ENCODE assay signal across 26 cellular contexts in genomic region chr7:111951027-111951426, GRCh38.
"Had no signal": no experiment of that assay in that cellular context is flagged by ENCODE, and none has a peak within 500 bp of the region (broad histone marks: within the 10 kb centered on the region; RNA-seq: fewer than 3 reads in every experiment).

No MANE protein-coding gene starts in this region.

- H3K9me3 ChIP-seq: gastroesophageal sphincter, heart left ventricle, left lung, psoas muscle, sigmoid colon, stomach, thyroid gland, vagina had no signal

- H3K4me2 ChIP-seq: neural progenitor cell had no signal

- ATAC-seq: esophagus mucosa; foreskin keratinocyte; gastroesophageal sphincter; heart left ventricle; left cardiac atrium; left lung; naive thymus-derived CD4-positive, alpha-beta T cell; psoas muscle; right cardiac atrium; stimulated activated effector memory CD8-positive, alpha-beta T cell treated with anti-CD3 and anti-CD28 coated beads, Interleukin-12 subunit alpha, Interleukin-12 subunit beta, amount 100 ng/mL, for 72 hours had no signal

- H3K27me3 ChIP-seq: dorsolateral prefrontal cortex, foreskin keratinocyte, gastroesophageal sphincter, heart left ventricle, left lung, neural progenitor cell, sigmoid colon, stomach, thyroid gland, vagina had no signal

- H3K4me1 ChIP-seq: gastroesophageal sphincter, sigmoid colon, thyroid gland had no signal

- H3K27ac Mint-ChIP-seq: naive thymus-derived CD4-positive, alpha-beta T cell; nephron; neural progenitor cell; stimulated activated effector memory CD8-positive, alpha-beta T cell treated with anti-CD3 and anti-CD28 coated beads, Interleukin-12 subunit alpha, Interleukin-12 subunit beta, amount 100 ng/mL, for 72 hours had no signal

- H3K9ac ChIP-seq: neural progenitor cell had no signal

- H3K4me1 Mint-ChIP-seq: stimulated activated effector memory CD8-positive, alpha-beta T cell treated with anti-CD3 and anti-CD28 coated beads, Interleukin-12 subunit alpha, Interleukin-12 subunit beta, amount 100 ng/mL, for 72 hours had no signal

- H3K4me3 ChIP-seq: dorsolateral prefrontal cortex, gastroesophageal sphincter, heart left ventricle, left lung, neural progenitor cell, psoas muscle, sigmoid colon, stomach, thyroid gland, vagina had no signal

- DNase-seq: dorsolateral prefrontal cortex; effector CD4-positive, alpha-beta T cell; foreskin keratinocyte; heart left ventricle; hippocampal formation; left cardiac atrium; left lung; mesendoderm; midbrain; naive thymus-derived CD4-positive, alpha-beta T cell; psoas muscle; right cardiac atrium; sigmoid colon; stimulated activated CD4-positive, alpha-beta T cell treated with anti-CD3 and anti-CD28 coated beads, Interleukin-2, amount 100 ng/mL, for 24 hours; stimulated activated CD4-positive, alpha-beta T cell treated with anti-CD3 and anti-CD28 coated beads, Interleukin-4, amount 100 ng/mL, for 24 hours; stimulated activated naive CD4-positive, alpha-beta T cell treated with Interleukin-2 at 50 U/mL for 16 hours; stomach; thyroid gland; trophoblast cell had no signal

- H3K4me3 Mint-ChIP-seq: naive thymus-derived CD4-positive, alpha-beta T cell; nephron; neural progenitor cell; stimulated activated effector memory CD8-positive, alpha-beta T cell treated with anti-CD3 and anti-CD28 coated beads, Interleukin-12 subunit alpha, Interleukin-12 subunit beta, amount 100 ng/mL, for 72 hours had no signal

- H3K27ac ChIP-seq: epithelial cell of prostate, foreskin keratinocyte, gastroesophageal sphincter, heart left ventricle, left lung, neural progenitor cell, psoas muscle, sigmoid colon, stomach, thyroid gland, vagina had no signal

- H3K36me3 ChIP-seq: heart left ventricle, neural progenitor cell, sigmoid colon, stomach, thyroid gland, vagina had no signal

- H3K9me3 Mint-ChIP-seq: naive thymus-derived CD4-positive, alpha-beta T cell; nephron; neural progenitor cell; stimulated activated effector memory CD8-positive, alpha-beta T cell treated with anti-CD3 and anti-CD28 coated beads, Interleukin-12 subunit alpha, Interleukin-12 subunit beta, amount 100 ng/mL, for 72 hours had no signal

- H3K36me3 Mint-ChIP-seq: naive thymus-derived CD4-positive, alpha-beta T cell; stimulated activated effector memory CD8-positive, alpha-beta T cell treated with anti-CD3 and anti-CD28 coated beads, Interleukin-12 subunit alpha, Interleukin-12 subunit beta, amount 100 ng/mL, for 72 hours had no signal

- H2AFZ ChIP-seq: neural progenitor cell had no signal
